In the genomic region with DNA sequence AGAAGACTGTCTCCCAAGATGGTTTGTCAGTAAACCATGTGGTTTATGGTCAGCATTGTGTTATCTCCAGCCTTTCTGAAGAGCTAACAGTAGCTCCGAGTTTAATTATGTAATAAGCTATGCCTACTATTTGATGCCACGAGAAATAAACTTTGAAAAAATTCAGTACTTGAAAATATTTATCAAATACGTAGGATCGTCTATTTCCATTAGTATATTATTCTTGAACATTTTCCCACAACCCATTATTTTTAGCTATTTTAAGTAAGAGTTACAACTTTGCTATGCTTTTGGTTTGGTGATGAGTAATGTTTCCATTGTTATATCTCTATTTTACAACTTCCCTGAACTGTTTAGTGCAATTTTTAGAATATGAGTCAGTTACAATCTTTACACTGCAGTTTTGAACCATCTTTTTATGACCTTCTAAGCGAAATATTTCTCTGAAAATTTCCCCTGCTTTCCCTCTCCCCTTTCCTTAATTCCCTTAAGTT, we compare ENCODE assay signal across 14 cellular contexts. TPM values are rescaled to one million over a fixed set of nuclear protein-coding genes. Genes with fewer than 3 reads are reported as not detected.
A peak's percentile ranks its signal among the peaks of the same experiment; 100 is the strongest.
DNase-seq lines count a peak whose midpoint lies in the region; ATAC-seq and TF ChIP-seq lines count a peak whose summit lies in the region.
"Had no signal": no experiment of that assay in that cellular context is flagged by ENCODE, and none has a peak within 500 bp of the region (broad histone marks: within the 10 kb centered on the region; RNA-seq: fewer than 3 reads in every experiment).

No MANE protein-coding gene starts in this region.

- no peaks in the 10 kb centered on the region for H3K9me3 Mint-ChIP-seq in activated T-cell treated with anti-CD3 and anti-CD28 coated beads, Interleukin-2, amount 50 U/mL, for 4 hours
- no peaks in the 10 kb centered on the region for H3K9me3 Mint-ChIP-seq in stimulated activated naive CD8-positive, alpha-beta T cell treated with anti-CD3 and anti-CD28 coated beads, Interleukin-15, amount 100 ng/mL, for 72 hours

- H3K27ac ChIP-seq in fibroblast of lung (ENCODE audit: insufficient read depth, low read length): no peak overlapping the region
- H3K27ac ChIP-seq: C4-2B, stomach had no signal

- H3K27me3 Mint-ChIP-seq in activated T-cell treated with anti-CD3 and anti-CD28 coated beads, Interleukin-2, amount 50 U/mL, for 4 hours (ENCODE audit: low read depth): no peaks in the 10 kb centered on the region
- H3K27me3 Mint-ChIP-seq in stimulated activated naive CD8-positive, alpha-beta T cell treated with anti-CD3 and anti-CD28 coated beads, Interleukin-15, amount 100 ng/mL, for 72 hours: peaks cover 25% of the 10 kb centered on the region

- H4K20me1 ChIP-seq in fibroblast of lung (ENCODE audit: control insufficient read depth, extremely low read depth, insufficient read depth, low read length): no peaks in the 10 kb centered on the region

- peaks cover 2% of the 10 kb centered on the region for H3K27me3 ChIP-seq in fibroblast of lung (ENCODE audit: control insufficient read depth, insufficient read depth, low read length)

- H3K36me3 Mint-ChIP-seq in activated T-cell treated with anti-CD3 and anti-CD28 coated beads, Interleukin-2, amount 50 U/mL, for 4 hours (ENCODE audit: insufficient read depth): no peaks in the 10 kb centered on the region
- H3K36me3 Mint-ChIP-seq: IgD-negative memory B cell had no signal

- ATAC-seq in activated T-cell treated with anti-CD3 and anti-CD28 coated beads, Interleukin-2, amount 50 U/mL, for 4 hours: peak; percentile 37 to 81
- peak; percentile 68 for ATAC-seq in stimulated activated naive CD8-positive, alpha-beta T cell treated with anti-CD3 and anti-CD28 coated beads, Interleukin-15, amount 100 ng/mL, for 72 hours
- no peak for ATAC-seq in GM21360 (IDR thresholded peaks at IDR 0.05; ENCODE audit: unreplicated experiment)

- H3K4me2 ChIP-seq in fibroblast of lung (ENCODE audit: extremely low read depth, insufficient read depth, low read length): no peak overlapping the region

- H3K79me2 ChIP-seq in fibroblast of lung (ENCODE audit: control insufficient read depth, insufficient read depth, low read length): no peaks in the 10 kb centered on the region

- H3K4me3 Mint-ChIP-seq in activated T-cell treated with anti-CD3 and anti-CD28 coated beads, Interleukin-2, amount 50 U/mL, for 4 hours: peak overlapping the region; percentile 3
- H3K4me3 Mint-ChIP-seq in stimulated activated naive CD8-positive, alpha-beta T cell treated with anti-CD3 and anti-CD28 coated beads, Interleukin-15, amount 100 ng/mL, for 72 hours: peak overlapping the region; percentile 3 to 27
- H3K4me3 Mint-ChIP-seq: IgD-negative memory B cell had no signal

- no peaks in the 10 kb centered on the region for H3K4me1 ChIP-seq in fibroblast of lung (ENCODE audit: control insufficient read depth, extremely low read depth, insufficient read depth, low read length)
- H3K4me1 ChIP-seq: stomach had no signal

- no peak overlapping the region for H2AFZ ChIP-seq in fibroblast of lung (ENCODE audit: low read length)

- H3K9me3 ChIP-seq in fibroblast of lung (ENCODE audit: control insufficient read depth, insufficient read depth, low read depth, low read length): no peaks in the 10 kb centered on the region

- no peak for TF ChIP-seq CTCF in fibroblast of lung (conservative IDR thresholded peaks at IDR 0.05 in 1 of 2, IDR thresholded peaks at IDR 0.05 in 1 of 2; ENCODE audit: low read depth in 1 of 2, low read length in 2 of 2)

- peaks cover 16% of the 10 kb centered on the region for H3K4me1 Mint-ChIP-seq in activated T-cell treated with anti-CD3 and anti-CD28 coated beads, Interleukin-2, amount 50 U/mL, for 4 hours (ENCODE audit: low read depth)
- peaks cover 55% of the 10 kb centered on the region for H3K4me1 Mint-ChIP-seq in stimulated activated naive CD8-positive, alpha-beta T cell treated with anti-CD3 and anti-CD28 coated beads, Interleukin-15, amount 100 ng/mL, for 72 hours

- no peak overlapping the region for H3K9ac ChIP-seq in fibroblast of lung (ENCODE audit: insufficient read depth, low read length)

- H3K36me3 ChIP-seq in fibroblast of lung (ENCODE audit: control insufficient read depth, insufficient read depth, low read length): no peaks in the 10 kb centered on the region
- H3K36me3 ChIP-seq: stomach had no signal

- peak overlapping the region in 1 of 2 donors; percentile 54 for H3K27ac Mint-ChIP-seq in stimulated activated naive CD8-positive, alpha-beta T cell treated with anti-CD3 and anti-CD28 coated beads, Interleukin-15, amount 100 ng/mL, for 72 hours
- H3K27ac Mint-ChIP-seq: IgD-negative memory B cell had no signal

- no peak overlapping the region for H3K4me3 ChIP-seq in fibroblast of lung (replicated peaks in 1 of 4; ENCODE audit: control extremely low read depth in 1 of 4, insufficient read depth in 1 of 4, low read depth in 3 of 4, low read length in 4 of 4)
- H3K4me3 ChIP-seq: stomach had no signal

- no peak for DNase-seq in activated T-cell treated with anti-CD3 and anti-CD28 coated beads, Interleukin-2, amount 50 U/mL, for 4 hours
- DNase-seq in activated T-cell treated with anti-CD3 and anti-CD28 coated beads for 4 hours (no peak), SIG-M5 treated with dmso at 0.1 percent for 504 hours (lab: John Stamatoyannopoulos, UW; ENCODE audit: unreplicated experiment) (peak; percentile 59), fibroblast of lung (ENCODE audit: low read depth in 2 of 2) (peak; percentile 24 to 88), putamen (ENCODE audit: low spot score) (no peak), NCI-H2081 (lab: John Stamatoyannopoulos, UW) (no peak)
- no peak for DNase-seq in stimulated activated naive CD8-positive, alpha-beta T cell treated with anti-CD3 and anti-CD28 coated beads, Interleukin-15, amount 100 ng/mL, for 72 hours
- DNase-seq: activated gamma-delta T cell; NCI-H510A treated with DMSO at 0.1 percent for 48 hours; stimulated activated CD4-positive, alpha-beta T cell treated with anti-CD3 and anti-CD28 coated beads, Interleukin-12 subunit alpha, Interleukin-12 subunit beta, amount 100 ng/mL, for 4 hours; stomach had no signal

RNA-seq across cellular contexts. Expression of a gene that starts 44.5 kb away (rescaled TPM):
- under 1 TPM; 0.34 to 0.94 (median 0.49) TPM for total RNA-seq in activated T-cell treated with anti-CD3 and anti-CD28 coated beads, Interleukin-2, amount 50 U/mL, for 4 hours
- total RNA-seq in fibroblast of lung: 70.4 and 90.8 TPM in 2 replicates
- polyA plus RNA-seq in fibroblast of lung: 39.6 and 41.2 TPM in 2 replicates
- polyA plus RNA-seq in fibroblast of lung (2012): 23.4 and 23.5 TPM in 2 replicates
- polyA minus RNA-seq in fibroblast of lung (ENCODE audit: low replicate concordance): 110 and 116 TPM in 2 replicates

Comparison
In these comparisons a context has a peak if more than half of its experiments do, and no peak if none do; other contexts are left out.
1. DNase-seq: peak in SIG-M5 treated with dmso at 0.1 percent for 504 hours (single experiment) and fibroblast of lung (2 of 2); none in activated T-cell treated with anti-CD3 and anti-CD28 coated beads, Interleukin-2, amount 50 U/mL, for 4 hours (single experiment), activated T-cell treated with anti-CD3 and anti-CD28 coated beads for 4 hours (single experiment), stimulated activated naive CD8-positive, alpha-beta T cell treated with anti-CD3 and anti-CD28 coated beads, Interleukin-15, amount 100 ng/mL, for 72 hours (0 of 2), putamen (single experiment) and NCI-H2081 (0 of 2).
2. RNA of a gene that starts 44.5 kb away (total RNA-seq): 70.4 to 90.8 TPM in fibroblast of lung; 0.34 to 0.94 TPM in activated T-cell treated with anti-CD3 and anti-CD28 coated beads, Interleukin-2, amount 50 U/mL, for 4 hours; every median in the first group is over 10 times any median in the second.